Comparison of ENCODE assay signal across 1 cellular context in the genomic region with DNA sequence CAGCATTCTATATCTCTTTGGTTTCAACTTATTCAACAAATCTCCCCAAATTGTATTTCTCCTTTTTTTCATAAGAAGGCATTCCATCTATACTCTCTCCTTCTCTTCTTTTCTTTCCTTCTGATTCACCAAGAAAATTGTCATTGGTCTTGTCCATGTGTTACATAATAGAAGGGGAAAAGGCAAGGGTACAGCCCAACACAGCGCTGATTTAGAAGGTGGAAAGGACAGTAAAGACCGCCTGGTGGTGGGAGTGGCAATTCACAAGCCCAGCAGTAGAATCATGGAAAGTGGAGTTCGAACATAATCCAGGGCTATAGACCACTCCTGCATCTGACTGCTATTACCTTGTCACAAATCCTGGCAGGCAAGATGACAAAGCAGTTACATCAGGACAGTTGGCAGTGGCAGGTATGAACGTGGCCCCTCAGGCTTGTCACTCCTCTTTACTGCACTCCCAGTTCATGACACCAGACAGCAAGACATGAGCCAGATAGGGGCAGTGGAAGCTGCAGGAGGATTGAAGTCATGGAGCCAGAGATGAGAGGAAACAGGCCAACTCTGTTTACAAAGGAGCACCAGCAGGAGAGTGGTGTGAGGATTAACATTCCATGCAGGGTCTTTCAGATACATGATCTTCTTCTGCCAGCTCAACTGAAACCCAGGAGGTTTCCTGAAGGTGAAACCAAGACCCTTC.
A peak's percentile ranks its signal among the peaks of the same experiment; 100 is the strongest.
TF ChIP-seq lines count a peak whose summit lies in the region.

No MANE protein-coding gene starts in this region.

TF ChIP-seq in K562, 482 proteins besides CTCF, POLR2A, EP300 and RAD21 (continued from another document and continues in another):
- TF ChIP-seq, protein P1, sequence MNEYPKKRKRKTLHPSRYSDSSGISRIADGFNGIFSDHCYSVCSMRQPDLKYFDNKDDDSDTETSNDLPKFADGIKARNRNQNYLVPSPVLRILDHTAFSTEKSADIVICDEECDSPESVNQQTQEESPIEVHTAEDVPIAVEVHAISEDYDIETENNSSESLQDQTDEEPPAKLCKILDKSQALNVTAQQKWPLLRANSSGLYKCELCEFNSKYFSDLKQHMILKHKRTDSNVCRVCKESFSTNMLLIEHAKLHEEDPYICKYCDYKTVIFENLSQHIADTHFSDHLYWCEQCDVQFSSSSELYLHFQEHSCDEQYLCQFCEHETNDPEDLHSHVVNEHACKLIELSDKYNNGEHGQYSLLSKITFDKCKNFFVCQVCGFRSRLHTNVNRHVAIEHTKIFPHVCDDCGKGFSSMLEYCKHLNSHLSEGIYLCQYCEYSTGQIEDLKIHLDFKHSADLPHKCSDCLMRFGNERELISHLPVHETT (CRISPR knock-in tag; conservative IDR thresholded peaks at IDR 0.05 in 1 of 2, IDR thresholded peaks at IDR 0.05 in 1 of 2): no peak
- TF ChIP-seq, protein P2, sequence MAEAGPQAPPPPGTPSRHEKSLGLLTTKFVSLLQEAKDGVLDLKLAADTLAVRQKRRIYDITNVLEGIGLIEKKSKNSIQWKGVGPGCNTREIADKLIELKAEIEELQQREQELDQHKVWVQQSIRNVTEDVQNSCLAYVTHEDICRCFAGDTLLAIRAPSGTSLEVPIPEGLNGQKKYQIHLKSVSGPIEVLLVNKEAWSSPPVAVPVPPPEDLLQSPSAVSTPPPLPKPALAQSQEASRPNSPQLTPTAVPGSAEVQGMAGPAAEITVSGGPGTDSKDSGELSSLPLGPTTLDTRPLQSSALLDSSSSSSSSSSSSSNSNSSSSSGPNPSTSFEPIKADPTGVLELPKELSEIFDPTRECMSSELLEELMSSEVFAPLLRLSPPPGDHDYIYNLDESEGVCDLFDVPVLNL (CRISPR knock-in tag; IDR thresholded peaks at IDR 0.05; ENCODE audit: low read depth): peak; percentile 14; the same call in 1 of the 2 replicates
- no peak for TF ChIP-seq HNRNPUL1 (IDR thresholded peaks at IDR 0.05; ENCODE audit: low read length)
- no peak for TF ChIP-seq ZNF318 (IDR thresholded peaks at IDR 0.05; ENCODE audit: borderline replicate concordance in 1 of 2, low read depth in 1 of 2)
- TF ChIP-seq DEAF1 (CRISPR knock-in tag; IDR thresholded peaks at IDR 0.05): peak; percentile 61
- no peak for TF ChIP-seq POLR2AphosphoS5 (IDR thresholded peaks at IDR 0.05; ENCODE audit: control insufficient read depth, insufficient read depth, low read depth, low read length)
- TF ChIP-seq PRMT5 (CRISPR knock-in tag; IDR thresholded peaks at IDR 0.05): no peak
- no peak for TF ChIP-seq MAFF (IDR thresholded peaks at IDR 0.05; ENCODE audit: low read length)
- no peak for TF ChIP-seq SREBF1 (IDR thresholded peaks at IDR 0.05; ENCODE audit: borderline replicate concordance, low read depth, low read length)
- no peak for TF ChIP-seq TCF7L2 (IDR thresholded peaks at IDR 0.05; ENCODE audit: low read depth, low read length)
- no peak for TF ChIP-seq WHSC1 (IDR thresholded peaks at IDR 0.05; ENCODE audit: low read length)
- TF ChIP-seq POLR2G (IDR thresholded peaks at IDR 0.05; ENCODE audit: low read depth, low read length): no peak
- no peak for TF ChIP-seq CCAR2 (IDR thresholded peaks at IDR 0.05; ENCODE audit: low read depth, low read length)
- TF ChIP-seq, protein P3, sequence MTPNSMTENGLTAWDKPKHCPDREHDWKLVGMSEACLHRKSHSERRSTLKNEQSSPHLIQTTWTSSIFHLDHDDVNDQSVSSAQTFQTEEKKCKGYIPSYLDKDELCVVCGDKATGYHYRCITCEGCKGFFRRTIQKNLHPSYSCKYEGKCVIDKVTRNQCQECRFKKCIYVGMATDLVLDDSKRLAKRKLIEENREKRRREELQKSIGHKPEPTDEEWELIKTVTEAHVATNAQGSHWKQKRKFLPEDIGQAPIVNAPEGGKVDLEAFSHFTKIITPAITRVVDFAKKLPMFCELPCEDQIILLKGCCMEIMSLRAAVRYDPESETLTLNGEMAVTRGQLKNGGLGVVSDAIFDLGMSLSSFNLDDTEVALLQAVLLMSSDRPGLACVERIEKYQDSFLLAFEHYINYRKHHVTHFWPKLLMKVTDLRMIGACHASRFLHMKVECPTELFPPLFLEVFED (CRISPR knock-in tag; conservative IDR thresholded peaks at IDR 0.05): no peak
- no peak for TF ChIP-seq EZH2 (IDR thresholded peaks at IDR 0.05; ENCODE audit: borderline replicate concordance, low read depth, low read length)
- TF ChIP-seq CBX3 (IDR thresholded peaks at IDR 0.05; ENCODE audit: borderline replicate concordance in 1 of 2, low read length in 2 of 2): 0 out of 3 replicates have a peak, but pooled peaks of 1 of the 2 experiments have one; percentile 53
- no peak for TF ChIP-seq REST (CRISPR knock-in tag; IDR thresholded peaks at IDR 0.05; ENCODE audit: low read depth)
- TF ChIP-seq, protein P4, sequence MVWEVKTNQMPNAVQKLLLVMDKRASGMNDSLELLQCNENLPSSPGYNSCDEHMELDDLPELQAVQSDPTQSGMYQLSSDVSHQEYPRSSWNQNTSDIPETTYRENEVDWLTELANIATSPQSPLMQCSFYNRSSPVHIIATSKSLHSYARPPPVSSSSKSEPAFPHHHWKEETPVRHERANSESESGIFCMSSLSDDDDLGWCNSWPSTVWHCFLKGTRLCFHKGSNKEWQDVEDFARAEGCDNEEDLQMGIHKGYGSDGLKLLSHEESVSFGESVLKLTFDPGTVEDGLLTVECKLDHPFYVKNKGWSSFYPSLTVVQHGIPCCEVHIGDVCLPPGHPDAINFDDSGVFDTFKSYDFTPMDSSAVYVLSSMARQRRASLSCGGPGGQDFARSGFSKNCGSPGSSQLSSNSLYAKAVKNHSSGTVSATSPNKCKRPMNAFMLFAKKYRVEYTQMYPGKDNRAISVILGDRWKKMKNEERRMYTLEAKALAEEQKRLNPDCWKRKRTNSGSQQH (CRISPR knock-in tag; IDR thresholded peaks at IDR 0.05): no peak
- TF ChIP-seq SNRNP70 (optimal IDR thresholded peaks at IDR 0.05; ENCODE audit: low read depth, low read length): no peak
- TF ChIP-seq ZNF354B (CRISPR knock-in tag; IDR thresholded peaks at IDR 0.05): no peak
- peak; percentile 65 for TF ChIP-seq NFE2 (IDR thresholded peaks at IDR 0.05; ENCODE audit: low read depth)
- TF ChIP-seq ZNF3 (CRISPR knock-in tag; IDR thresholded peaks at IDR 0.05): no peak
- TF ChIP-seq, protein P5, sequence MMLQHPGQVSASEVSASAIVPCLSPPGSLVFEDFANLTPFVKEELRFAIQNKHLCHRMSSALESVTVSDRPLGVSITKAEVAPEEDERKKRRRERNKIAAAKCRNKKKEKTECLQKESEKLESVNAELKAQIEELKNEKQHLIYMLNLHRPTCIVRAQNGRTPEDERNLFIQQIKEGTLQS (IDR thresholded peaks at IDR 0.05): no peak; the same call in 1 of the 2 replicates
- TF ChIP-seq, protein P5 (CRISPR knock-in tag; conservative IDR thresholded peaks at IDR 0.05): no peak
- TF ChIP-seq MIER1 (IDR thresholded peaks at IDR 0.05; ENCODE audit: low read depth): no peak
- TF ChIP-seq GTF2A2 (tag; IDR thresholded peaks at IDR 0.05): no peak
- no peak for TF ChIP-seq ZBTB8A (IDR thresholded peaks at IDR 0.05; ENCODE audit: partially characterized antibody)
- TF ChIP-seq E2F6 (IDR thresholded peaks at IDR 0.05; ENCODE audit: borderline replicate concordance in 1 of 2, extremely low read depth in 1 of 2, insufficient read depth in 1 of 2, insufficient read length in 1 of 2, low read depth in 1 of 2, low read length in 1 of 2, poor library complexity in 1 of 2, severe bottlenecking in 1 of 2): peak in 1 of 2 experiments; percentile 39
